ENCODE assay signal across 17 cellular contexts in genomic region chr12:120142231-120142877, GRCh38. TPM values are rescaled to one million over a fixed set of nuclear protein-coding genes. Genes with fewer than 3 reads are reported as not detected.
A peak's percentile ranks its signal among the peaks of the same experiment; 100 is the strongest.
DNase-seq lines count a peak whose midpoint lies in the region; ATAC-seq and TF ChIP-seq lines count a peak whose summit lies in the region.
"Had no signal": no experiment of that assay in that cellular context is flagged by ENCODE, and none has a peak within 500 bp of the region (broad histone marks: within the 10 kb centered on the region; RNA-seq: fewer than 3 reads in every experiment).

No MANE protein-coding gene starts in this region.

- H4K20me1 ChIP-seq in PC-3 (ENCODE audit: low read length) (no peaks in the 10 kb centered on the region), osteoblast (ENCODE audit: insufficient read depth, low read length) (peaks cover 10% of the 10 kb centered on the region)

- no peaks in the 10 kb centered on the region for H3K9me2 ChIP-seq in PC-3 (replicated peaks; ENCODE audit: low read length)

- DNase-seq in COLO829 (ENCODE audit: low spot score) (peak; percentile 20), PC-3 (peak; percentile 61), fibroblast of mammary gland (ENCODE audit: low read depth) (peak; percentile 34), osteoblast (ENCODE audit: insufficient read length, low spot score, missing footprints) (peak; percentile 58), DMS79 treated with DMSO at 0.1 percent for 48 hours (lab: John Stamatoyannopoulos, UW) (no peak)
- DNase-seq in CD8-positive, alpha-beta memory T cell, result no peak
- DNase-seq: ACHN, BE2C, DMS153, NCI-H1048, NCI-H1694, NCI-H2107, NCI-H226, NCI-H526 treated with DMSO at 0.1 percent for 48 hours, PC-9 had no signal

- H3K9me3 ChIP-seq in PC-3 (ENCODE audit: low read length) (no peaks in the 10 kb centered on the region), osteoblast (ENCODE audit: low read depth, low read length) (no peaks in the 10 kb centered on the region)
- no peaks in the 10 kb centered on the region for H3K9me3 ChIP-seq in CD8-positive, alpha-beta memory T cell (ENCODE audit: low read length)
- H3K9me3 ChIP-seq: BE2C had no signal

- H3K36me3 ChIP-seq in PC-3 (ENCODE audit: low read depth, low read length), result peaks cover 90% of the 10 kb centered on the region
- H3K36me3 ChIP-seq in osteoblast (ENCODE audit: insufficient read depth, low read length), result peaks cover 92% of the 10 kb centered on the region
- H3K36me3 ChIP-seq in CD8-positive, alpha-beta memory T cell (ENCODE audit: insufficient read depth, low read length), result peaks cover 66% of the 10 kb centered on the region

- H3K4me1 Mint-ChIP-seq in CD8-positive, alpha-beta memory T cell, result no peaks in the 10 kb centered on the region

- CTCF ChIA-PET in PC-3 (lab: Charles Lee), result interaction anchor here (0.6 kb wide), 1 partner anchor 16 kb away, joined by 3 read pairs; no protein-coding TSS in a partner anchor
- CTCF ChIA-PET in CD8-positive, alpha-beta memory T cell (lab: Charles Lee), result interaction anchor here (0.8 kb wide), 1 partner anchor 9 kb away, joined by 3 read pairs; no protein-coding TSS in a partner anchor

- POLR2A ChIA-PET in PC-3 (lab: Charles Lee; ENCODE audit: unreplicated experiment), result no interaction called here
- POLR2A ChIA-PET in CD8-positive, alpha-beta memory T cell (lab: Charles Lee), result no interaction called here

- H2AFZ ChIP-seq in PC-3 (ENCODE audit: low read length) (no peak overlapping the region), osteoblast (ENCODE audit: low read length) (no peak overlapping the region)
- H2AFZ ChIP-seq: PC-9 had no signal

- intact Hi-C loops in PC-3 (cut with micrococcal nuclease), result no loop called here

- peak overlapping the region in 1 of 7 donors; percentile 23 for H3K4me3 Mint-ChIP-seq in CD8-positive, alpha-beta memory T cell

- TF ChIP-seq CTCF in PC-3 (conservative IDR thresholded peaks at IDR 0.05; ENCODE audit: low read depth, low read length) (no peak), fibroblast of mammary gland (conservative IDR thresholded peaks at IDR 0.05; ENCODE audit: control insufficient read depth, insufficient read depth, low read depth, low read length) (no peak), osteoblast (IDR thresholded peaks at IDR 0.05; ENCODE audit: extremely low read depth, low read depth, low read length) (no peak)

- no peak overlapping the region for H3K4me3 ChIP-seq in PC-3 (ENCODE audit: low read length)
- H3K4me3 ChIP-seq in fibroblast of mammary gland (ENCODE audit: control insufficient read depth, low read depth, low read length), result no peak overlapping the region
- no peak overlapping the region for H3K4me3 ChIP-seq in osteoblast (ENCODE audit: insufficient read depth, low read length)
- no peak overlapping the region for H3K4me3 ChIP-seq in CD8-positive, alpha-beta memory T cell (ENCODE audit: low read length)
- H3K4me3 ChIP-seq: PC-9 had no signal

- ATAC-seq in PC-3 (peak; percentile 93), GM21381 (IDR thresholded peaks at IDR 0.05; ENCODE audit: unreplicated experiment) (no peak)
- ATAC-seq: HCT116 had no signal

- H3K4me2 ChIP-seq in PC-3 (ENCODE audit: low read length) (no peak overlapping the region), osteoblast (ENCODE audit: insufficient read depth, low read length) (no peak overlapping the region)
- H3K4me2 ChIP-seq: PC-9 had no signal

- H3K9ac ChIP-seq in PC-3 (ENCODE audit: low read length), result peak overlapping the region; percentile 36; the same call in 1 of the 2 replicates

- no peak overlapping the region for H3K27ac Mint-ChIP-seq in CD8-positive, alpha-beta memory T cell

- H3K27ac ChIP-seq in PC-3 (ENCODE audit: low read length), result peak overlapping the region; percentile 75
- H3K27ac ChIP-seq in osteoblast (ENCODE audit: low read depth, low read length), result no peak overlapping the region
- no peak overlapping the region for H3K27ac ChIP-seq in CD8-positive, alpha-beta memory T cell (ENCODE audit: low read depth, low read length)
- H3K27ac ChIP-seq: PC-9 had no signal

- H3K27me3 Mint-ChIP-seq in CD8-positive, alpha-beta memory T cell, result no peaks in the 10 kb centered on the region

- H3K36me3 Mint-ChIP-seq in CD8-positive, alpha-beta memory T cell, result peaks cover 13 to 90% (median 29%) of the 10 kb centered on the region in 3 donors

- no peaks in the 10 kb centered on the region for H3K27me3 ChIP-seq in PC-3 (ENCODE audit: low read length)
- no peaks in the 10 kb centered on the region for H3K27me3 ChIP-seq in osteoblast (ENCODE audit: insufficient read depth, low read length)
- no peaks in the 10 kb centered on the region for H3K27me3 ChIP-seq in CD8-positive, alpha-beta memory T cell (ENCODE audit: insufficient read depth, low read length, poor library complexity, severe bottlenecking)
- H3K27me3 ChIP-seq: BE2C had no signal

- H3K79me2 ChIP-seq in PC-3 (ENCODE audit: low read length) (no peaks in the 10 kb centered on the region), osteoblast (ENCODE audit: insufficient read depth, low read length) (peaks cover 5% of the 10 kb centered on the region)

- H3K9me3 Mint-ChIP-seq in CD8-positive, alpha-beta memory T cell, result no peaks in the 10 kb centered on the region

- H3K4me1 ChIP-seq in PC-3 (ENCODE audit: insufficient read depth, low read length) (peaks cover 7% of the 10 kb centered on the region), osteoblast (ENCODE audit: insufficient read depth, low read length) (no peaks in the 10 kb centered on the region)
- H3K4me1 ChIP-seq in CD8-positive, alpha-beta memory T cell (ENCODE audit: insufficient read depth, low read length), result no peaks in the 10 kb centered on the region
- H3K4me1 ChIP-seq: BE2C had no signal

- no TSS peak for BruUV-seq in PC-3 (replicated peaks; lab: Mats Ljungman, UMichigan)

- H3F3A ChIP-seq in PC-3 (ENCODE audit: low read length, unreplicated experiment), result no peaks in the 10 kb centered on the region

RNA-seq across cellular contexts. Expression of gene RAB35, which starts 25.8 kb away (rescaled TPM):
- total RNA-seq in PC-3 (2014; rRNA removed), result 52.8 and 64.1 TPM in 2 replicates
- 25.0 and 27.4 TPM in 2 replicates for total RNA-seq in osteoblast
- 10 to 100 TPM; 66.8 to 77.8 TPM for total RNA-seq in CD8-positive, alpha-beta memory T cell
- polyA plus RNA-seq in CD8-positive, alpha-beta memory T cell, result 26.9 TPM

RNA-seq across cellular contexts. Expression of gene GCN1, which starts 52.2 kb away (rescaled TPM):
- total RNA-seq in PC-3 (2014; rRNA removed) (254 and 334 TPM in 2 replicates), osteoblast (103 and 143 TPM in 2 replicates)
- 100 to 1,000 TPM; 150 to 157 TPM for total RNA-seq in CD8-positive, alpha-beta memory T cell
- 30.0 TPM for polyA plus RNA-seq in CD8-positive, alpha-beta memory T cell

RNA-seq across cellular contexts. Expression of gene RPLP0, which starts 58.6 kb away (rescaled TPM):
- 6,714 and 7,550 TPM in 2 replicates for total RNA-seq in PC-3 (2014; rRNA removed)
- total RNA-seq in osteoblast, result 2,042 and 2,075 TPM in 2 replicates
- 1,000 to 10,000 TPM; 4,137 to 4,308 TPM for total RNA-seq in CD8-positive, alpha-beta memory T cell
- polyA plus RNA-seq in CD8-positive, alpha-beta memory T cell, result 1,675 TPM

Comparison
In these comparisons a context has a peak if more than half of its experiments do, and no peak if none do; other contexts are left out.
1. DNase-seq: peak in COLO829 (single experiment), PC-3 (single experiment), fibroblast of mammary gland (single experiment) and osteoblast (single experiment); none in CD8-positive, alpha-beta memory T cell (0 of 5) and DMS79 treated with DMSO at 0.1 percent for 48 hours (single experiment).